Comparison of ENCODE assay signal across 1 cellular context in genomic region chr3:55491296-55491816, GRCh38.
TF ChIP-seq lines count a peak whose summit lies in the region.

No MANE protein-coding gene starts in this region.

TF ChIP-seq in HEK293, 187 proteins besides CTCF, POLR2A, EP300 and RAD21 (continued from another document and continues in another):
- peak; percentile 75 for TF ChIP-seq GFI1B (tag by site-specific recombination; IDR thresholded peaks at IDR 0.05)
- peak; percentile 86 for TF ChIP-seq ZNF561 (tag by site-specific recombination; IDR thresholded peaks at IDR 0.05; ENCODE audit: borderline replicate concordance)
- TF ChIP-seq ZNF621 (tag by site-specific recombination; IDR thresholded peaks at IDR 0.05), result no peak
- TF ChIP-seq ZNF529 (tag by site-specific recombination; IDR thresholded peaks at IDR 0.05; ENCODE audit: insufficient replicate concordance), result no peak
- TF ChIP-seq ZBTB1 (tag by site-specific recombination; IDR thresholded peaks at IDR 0.05), result no peak
- no peak for TF ChIP-seq SCRT2 (tag by site-specific recombination; IDR thresholded peaks at IDR 0.05)
- TF ChIP-seq ZNF335 (tag by site-specific recombination; conservative IDR thresholded peaks at IDR 0.05), result 0 out of 2 replicates have a peak, but pooled peaks have one; percentile 15
- peak; percentile 70 for TF ChIP-seq ZBTB44 (tag by site-specific recombination; IDR thresholded peaks at IDR 0.05)
- TF ChIP-seq ZNF768 (tag by site-specific recombination; IDR thresholded peaks at IDR 0.05), result no peak
- TF ChIP-seq SALL2 (tag by site-specific recombination; IDR thresholded peaks at IDR 0.05; ENCODE audit: borderline replicate concordance), result no peak
- peak; percentile 93 for TF ChIP-seq ZEB2 (tag by site-specific recombination; IDR thresholded peaks at IDR 0.05)
- no peak for TF ChIP-seq ZNF146 (tag by site-specific recombination; IDR thresholded peaks at IDR 0.05)
- TF ChIP-seq ZNF24 (tag by site-specific recombination; IDR thresholded peaks at IDR 0.05), result peak; percentile 95
- no peak for TF ChIP-seq ZNF184 (tag by site-specific recombination; IDR thresholded peaks at IDR 0.05)
- peak; percentile 77; the same call in 1 of the 2 replicates for TF ChIP-seq HOXD13 (CRISPR knock-in tag; IDR thresholded peaks at IDR 0.05; ENCODE audit: borderline replicate concordance)
- peak; percentile 78 for TF ChIP-seq KLF17 (tag by site-specific recombination; IDR thresholded peaks at IDR 0.05)
- peak; percentile 38; the same call in 1 of the 2 replicates for TF ChIP-seq ZNF664 (tag by site-specific recombination; IDR thresholded peaks at IDR 0.05)
- no peak for TF ChIP-seq ZFP37 (tag by site-specific recombination; IDR thresholded peaks at IDR 0.05)
- TF ChIP-seq ZNF580 (tag by site-specific recombination; IDR thresholded peaks at IDR 0.05), result peak; percentile 91
- no peak for TF ChIP-seq ZNF140 (tag by site-specific recombination; IDR thresholded peaks at IDR 0.05)
- TF ChIP-seq ZNF785 (tag by site-specific recombination; IDR thresholded peaks at IDR 0.05), result no peak
- no peak for TF ChIP-seq ZNF37A (tag by site-specific recombination; IDR thresholded peaks at IDR 0.05)
- TF ChIP-seq ZNF501 (tag by site-specific recombination; IDR thresholded peaks at IDR 0.05), result no peak
- TF ChIP-seq ZNF19 (tag by site-specific recombination; IDR thresholded peaks at IDR 0.05; ENCODE audit: low read depth), result no peak
- TF ChIP-seq ZNF701 (tag by site-specific recombination; IDR thresholded peaks at IDR 0.05), result no peak
- TF ChIP-seq ZNF623 (tag by site-specific recombination; IDR thresholded peaks at IDR 0.05), result no peak
- no peak for TF ChIP-seq ZNF175 (tag by site-specific recombination; IDR thresholded peaks at IDR 0.05)
- TF ChIP-seq GLI4 (tag by site-specific recombination; IDR thresholded peaks at IDR 0.05), result no peak
- no peak for TF ChIP-seq ZFP3 (tag by site-specific recombination; IDR thresholded peaks at IDR 0.05; ENCODE audit: low read depth)
- no peak for TF ChIP-seq ZNF791 (tag by site-specific recombination; IDR thresholded peaks at IDR 0.05)
- TF ChIP-seq GLI2 (tag by site-specific recombination; IDR thresholded peaks at IDR 0.05; ENCODE audit: borderline replicate concordance, low read depth), result peak; percentile 63; the same call in 1 of the 2 replicates
- TF ChIP-seq ZNF223 (tag by site-specific recombination; IDR thresholded peaks at IDR 0.05), result no peak
- no peak for TF ChIP-seq TCF7L2 (IDR thresholded peaks at IDR 0.05; ENCODE audit: borderline replicate concordance, low read depth, low read length)
- TF ChIP-seq ZNF221 (tag by site-specific recombination; IDR thresholded peaks at IDR 0.05; ENCODE audit: borderline replicate concordance), result no peak
- no peak for TF ChIP-seq ELK4 (IDR thresholded peaks at IDR 0.05; ENCODE audit: borderline replicate concordance, low read depth, low read length)
- TF ChIP-seq GLIS1 (tag by site-specific recombination; IDR thresholded peaks at IDR 0.05), result peak; percentile 55; the same call in 1 of the 2 replicates
- no peak for TF ChIP-seq ZNF138 (tag by site-specific recombination; IDR thresholded peaks at IDR 0.05; ENCODE audit: borderline replicate concordance)
- TF ChIP-seq ZBTB7A (tag by site-specific recombination; IDR thresholded peaks at IDR 0.05; ENCODE audit: low read depth), result no peak
- TF ChIP-seq ZNF10 (tag by site-specific recombination; IDR thresholded peaks at IDR 0.05), result no peak
- no peak for TF ChIP-seq ZNF677 (tag by site-specific recombination; IDR thresholded peaks at IDR 0.05)
- no peak for TF ChIP-seq ZNF404 (tag by site-specific recombination; IDR thresholded peaks at IDR 0.05)
- TF ChIP-seq ZSCAN18 (tag by site-specific recombination; IDR thresholded peaks at IDR 0.05), result no peak
- TF ChIP-seq PRDM4 (tag by site-specific recombination; IDR thresholded peaks at IDR 0.05), result peak; percentile 69
- TF ChIP-seq ZNF169 (tag by site-specific recombination; IDR thresholded peaks at IDR 0.05), result no peak
- TF ChIP-seq SP3 (tag by site-specific recombination; IDR thresholded peaks at IDR 0.05), result no peak
- 0 out of 2 replicates have a peak, but pooled peaks have one; percentile 58 for TF ChIP-seq WT1 (tag by site-specific recombination; IDR thresholded peaks at IDR 0.05)
- TF ChIP-seq KLF16 (tag by site-specific recombination; IDR thresholded peaks at IDR 0.05), result peak; percentile 44; the same call in 1 of the 2 replicates
- no peak for TF ChIP-seq ZNF670 (tag by site-specific recombination; IDR thresholded peaks at IDR 0.05; ENCODE audit: low read depth)
- TF ChIP-seq OSR2 (tag by site-specific recombination; IDR thresholded peaks at IDR 0.05), result peak; percentile 81
- TF ChIP-seq ZBTB17 (tag by site-specific recombination; IDR thresholded peaks at IDR 0.05), result peak; percentile 93
- no peak for TF ChIP-seq PRDM2 (tag by site-specific recombination; IDR thresholded peaks at IDR 0.05; ENCODE audit: borderline replicate concordance)
- no peak for TF ChIP-seq ZSCAN5A (tag by site-specific recombination; IDR thresholded peaks at IDR 0.05)
- TF ChIP-seq ZNF558 (tag by site-specific recombination; IDR thresholded peaks at IDR 0.05), result 0 out of 2 replicates have a peak, but pooled peaks have one; percentile 54
- TF ChIP-seq ZNF658 (tag by site-specific recombination; IDR thresholded peaks at IDR 0.05), result no peak
- peak; percentile 32; the same call in 1 of the 2 replicates for TF ChIP-seq ZSCAN16 (tag by site-specific recombination; IDR thresholded peaks at IDR 0.05)
- no peak for TF ChIP-seq HOXA7 (CRISPR knock-in tag; IDR thresholded peaks at IDR 0.05; ENCODE audit: borderline replicate concordance)
- no peak for TF ChIP-seq ZNF16 (tag by site-specific recombination; IDR thresholded peaks at IDR 0.05; ENCODE audit: low read depth)
